ENCODE assay signal across 13 cellular contexts in the genomic region with DNA sequence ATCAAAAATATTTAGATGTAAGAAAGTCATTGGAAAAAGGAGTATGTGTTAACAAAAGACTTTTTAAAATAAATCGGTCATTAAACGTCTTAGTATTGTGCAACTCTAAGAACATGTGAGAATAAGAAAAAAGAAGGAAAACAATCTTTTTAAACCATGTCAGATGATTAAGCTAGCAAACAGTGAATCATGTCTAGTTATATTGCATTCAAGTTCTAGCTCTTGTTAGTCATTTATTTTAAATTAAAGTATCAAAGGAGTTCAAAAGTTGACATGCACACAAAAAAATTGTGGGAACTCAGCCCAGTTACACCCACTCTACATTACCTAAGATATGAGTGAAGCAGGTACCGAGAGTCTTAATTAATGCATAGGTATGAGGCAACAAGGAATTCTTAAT. TPM values are rescaled to one million over a fixed set of nuclear protein-coding genes. Genes with fewer than 3 reads are reported as not detected.
DNase-seq lines count a peak whose midpoint lies in the region; ATAC-seq and TF ChIP-seq lines count a peak whose summit lies in the region.
"Had no signal": no experiment of that assay in that cellular context is flagged by ENCODE, and none has a peak within 500 bp of the region (broad histone marks: within the 10 kb centered on the region; RNA-seq: fewer than 3 reads in every experiment).

No MANE protein-coding gene starts in this region.

- H3K9me3 ChIP-seq in adipocyte (ENCODE audit: control insufficient read depth, low read length) = no peaks in the 10 kb centered on the region

- ATAC-seq in GM19328 (IDR thresholded peaks at IDR 0.05; ENCODE audit: unreplicated experiment) = no peak
- ATAC-seq in HG03354 (IDR thresholded peaks at IDR 0.05; ENCODE audit: poor library complexity, severe bottlenecking, unreplicated experiment) = no peak

- no peak overlapping the region for H3K9ac ChIP-seq in adipocyte (ENCODE audit: low read length)

- H3K36me3 ChIP-seq in adipocyte (ENCODE audit: control insufficient read depth, insufficient read depth, low read length, severe bottlenecking) = no peaks in the 10 kb centered on the region

- H3K4me3 ChIP-seq in adipocyte (ENCODE audit: low read length) (no peak overlapping the region), fibroblast of the aortic adventitia (ENCODE audit: low read depth, low read length) (no peak overlapping the region)
- H3K4me3 ChIP-seq: hepatocyte had no signal

- TF ChIP-seq CTCF in fibroblast of the aortic adventitia (IDR thresholded peaks at IDR 0.05; ENCODE audit: insufficient read depth, low read length) = no peak

- peak; percentile 41 for DNase-seq in GM03348 (ENCODE audit: low spot score)
- peak; percentile 72 for DNase-seq in adipocyte (ENCODE audit: low read depth)
- DNase-seq in fibroblast of the aortic adventitia (ENCODE audit: low read depth) = peak; percentile 63
- DNase-seq in putamen (ENCODE audit: low spot score) = peak; percentile 61
- no peak for DNase-seq in activated T-cell treated with anti-CD3 and anti-CD28 coated beads, Interleukin-2, amount 50 U/mL, for 1 hour
- no peak for DNase-seq in NCI-H128 (lab: John Stamatoyannopoulos, UW; ENCODE audit: unreplicated experiment)
- DNase-seq: MM.1S; posterior cingulate gyrus; stimulated activated CD4-positive, alpha-beta T cell treated with anti-CD3 and anti-CD28 coated beads, Interleukin-2, amount 100 ng/mL, for 48 hours; T1000 had no signal

- H3K4me1 ChIP-seq in adipocyte (ENCODE audit: control insufficient read depth, insufficient read depth, low read length) = peaks cover 41% of the 10 kb centered on the region

- no peaks in the 10 kb centered on the region for H3K27me3 ChIP-seq in adipocyte (replicated peaks; ENCODE audit: control insufficient read depth, insufficient read depth, low read length)
- H3K27me3 ChIP-seq: hepatocyte had no signal

RNA-seq across cellular contexts. Expression of gene FRRS1, which starts 9.8 kb away (rescaled TPM):
- 17.1 and 24.7 TPM in 2 replicates for total RNA-seq in fibroblast of the aortic adventitia (ENCODE audit: low replicate concordance)

Comparison
In these comparisons a context has a peak if more than half of its experiments do, and no peak if none do; other contexts are left out.
1. DNase-seq: peak in GM03348 (single experiment), adipocyte (single experiment), fibroblast of the aortic adventitia (single experiment) and putamen (single experiment); none in activated T-cell treated with anti-CD3 and anti-CD28 coated beads, Interleukin-2, amount 50 U/mL, for 1 hour (single experiment) and NCI-H128 (single experiment).